Comparison of ENCODE assay signal across 28 cellular contexts in genomic region chr1:6336946-6337622, GRCh38.
"Had no signal": no experiment of that assay in that cellular context is flagged by ENCODE, and none has a peak within 500 bp of the region (broad histone marks: within the 10 kb centered on the region; RNA-seq: fewer than 3 reads in every experiment).

No MANE protein-coding gene starts in this region.

- H3K4me1 Mint-ChIP-seq: activated B cell treated with CpG ODN at 0.5 μM for 24 hours; activated CD4-positive, alpha-beta T cell treated with anti-CD3 and anti-CD28 coated beads for 36 hours; activated CD8-positive, alpha-beta memory T cell treated with anti-CD3 and anti-CD28 coated beads, Interleukin-2, amount 10 ng/mL, durations not matched to agents 7 days and 5 days; activated naive CD4-positive, alpha-beta T cell treated with anti-CD3 and anti-CD28 coated beads, Interleukin-2, amount 50 U/mL, for 24 hours; activated naive CD8-positive, alpha-beta T cell treated with anti-CD3 and anti-CD28 coated beads, Interleukin-2, amount 50 U/mL, for 24 hours; central memory CD8-positive, alpha-beta T cell had no signal

- H3K4me1 ChIP-seq: breast epithelium, gastrocnemius medialis, uterus had no signal

- H3K9me3 Mint-ChIP-seq: activated B cell treated with CpG ODN at 0.5 μM for 24 hours; activated naive CD4-positive, alpha-beta T cell treated with anti-CD3 and anti-CD28 coated beads, Interleukin-2, amount 50 U/mL, for 24 hours; activated naive CD8-positive, alpha-beta T cell treated with anti-CD3 and anti-CD28 coated beads, Interleukin-2, amount 50 U/mL, for 24 hours; activated T-helper 2 cell treated with anti-CD3 and anti-CD28 coated beads, Interferon-gamma antibody, Interleukin-2, Interleukin-4, amounts not matched to agents 10 μg/mL and 5 μg/mL and 100 μg/mL, durations not matched to agents 14 hours and 24 hours and 36 hours; central memory CD8-positive, alpha-beta T cell; neural crest cell had no signal

- H3K4me3 ChIP-seq: breast epithelium, dorsolateral prefrontal cortex, gastrocnemius medialis, skin epidermis, thoracic aorta, uterus had no signal

- H3K27ac Mint-ChIP-seq: activated B cell treated with CpG ODN at 0.5 μM for 24 hours; activated CD4-positive, alpha-beta T cell treated with anti-CD3 and anti-CD28 coated beads for 36 hours; activated CD8-positive, alpha-beta memory T cell treated with anti-CD3 and anti-CD28 coated beads, Interleukin-2, amount 10 ng/mL, durations not matched to agents 7 days and 5 days; activated CD8-positive, alpha-beta T cell treated with anti-CD3 and anti-CD28 coated beads, Interleukin-2, amount 10 ng/mL, durations not matched to agents 7 days and 5 days; activated naive CD4-positive, alpha-beta T cell treated with anti-CD3 and anti-CD28 coated beads, Interleukin-2, amount 50 U/mL, for 24 hours; activated naive CD8-positive, alpha-beta T cell treated with anti-CD3 and anti-CD28 coated beads, Interleukin-2, amount 50 U/mL, for 24 hours; activated T-helper 2 cell treated with anti-CD3 and anti-CD28 coated beads, Interferon-gamma antibody, Interleukin-2, Interleukin-4, amounts not matched to agents 10 μg/mL and 5 μg/mL and 100 μg/mL, durations not matched to agents 14 hours and 24 hours and 36 hours had no signal

- H3K27ac ChIP-seq: breast epithelium, gastrocnemius medialis, skin epidermis, thoracic aorta, uterus had no signal

- H3K36me3 ChIP-seq: breast epithelium, gastrocnemius medialis, thoracic aorta, uterus had no signal

- H3K9me3 ChIP-seq: breast epithelium, gastrocnemius medialis, thoracic aorta, uterus had no signal

- H3K36me3 Mint-ChIP-seq: activated CD8-positive, alpha-beta memory T cell treated with anti-CD3 and anti-CD28 coated beads, Interleukin-2, amount 10 ng/mL, durations not matched to agents 7 days and 5 days; activated naive CD4-positive, alpha-beta T cell treated with anti-CD3 and anti-CD28 coated beads, Interleukin-2, amount 50 U/mL, for 24 hours had no signal

- H3K4me3 Mint-ChIP-seq: activated B cell treated with CpG ODN at 0.5 μM for 24 hours; activated CD4-positive, alpha-beta T cell treated with anti-CD3 and anti-CD28 coated beads for 36 hours; activated CD8-positive, alpha-beta memory T cell treated with anti-CD3 and anti-CD28 coated beads, Interleukin-2, amount 10 ng/mL, durations not matched to agents 7 days and 5 days; activated CD8-positive, alpha-beta T cell treated with anti-CD3 and anti-CD28 coated beads, Interleukin-2, amount 10 ng/mL, durations not matched to agents 7 days and 5 days; activated naive CD4-positive, alpha-beta T cell treated with anti-CD3 and anti-CD28 coated beads, Interleukin-2, amount 50 U/mL, for 24 hours; activated naive CD8-positive, alpha-beta T cell treated with anti-CD3 and anti-CD28 coated beads, Interleukin-2, amount 50 U/mL, for 24 hours; central memory CD8-positive, alpha-beta T cell; neural crest cell had no signal

- H3K27me3 ChIP-seq: breast epithelium, dorsolateral prefrontal cortex, gastrocnemius medialis, uterus had no signal

- DNase-seq: activated B cell treated with CpG ODN at 0.5 μM for 24 hours; activated CD4-positive, alpha-beta T cell treated with anti-CD3 and anti-CD28 coated beads for 36 hours; activated CD8-positive, alpha-beta memory T cell treated with anti-CD3 and anti-CD28 coated beads, Interleukin-2, amount 10 ng/mL, durations not matched to agents 7 days and 5 days; activated CD8-positive, alpha-beta T cell treated with anti-CD3 and anti-CD28 coated beads, Interleukin-2, amount 10 ng/mL, durations not matched to agents 7 days and 5 days; activated naive CD8-positive, alpha-beta T cell treated with anti-CD3 and anti-CD28 coated beads, Interleukin-2, amount 50 U/mL, for 24 hours; activated T-cell treated with anti-CD3 and anti-CD28 coated beads, Interleukin-2, amount 50 U/mL, for 48 hours; amygdala; dorsolateral prefrontal cortex; effector memory CD4-positive, alpha-beta T cell; erythroblast; gastrocnemius medialis; hippocampal formation; left cardiac atrium; left ventricle myocardium superior; posterior cingulate gyrus; stimulated activated CD4-positive, alpha-beta T cell treated with anti-CD3 and anti-CD28 coated beads, Interleukin-12 subunit alpha, Interleukin-12 subunit beta, amount 100 ng/mL, for 4 hours; stimulated activated CD4-positive, alpha-beta T cell treated with anti-CD3 and anti-CD28 coated beads, Interleukin-4, amount 100 ng/mL, for 1 hour; stimulated activated naive CD8-positive, alpha-beta T cell treated with anti-CD3 and anti-CD28 coated beads, Interleukin-15, Interleukin-2, amounts not matched to agents 100 U/mL and 50 U/mL, for 24 hours; T-helper 2 cell; trophoblast cell; uterus had no signal

- H3K27me3 Mint-ChIP-seq: activated B cell treated with CpG ODN at 0.5 μM for 24 hours; activated CD4-positive, alpha-beta T cell treated with anti-CD3 and anti-CD28 coated beads for 36 hours; activated CD8-positive, alpha-beta memory T cell treated with anti-CD3 and anti-CD28 coated beads, Interleukin-2, amount 10 ng/mL, durations not matched to agents 7 days and 5 days; activated naive CD4-positive, alpha-beta T cell treated with anti-CD3 and anti-CD28 coated beads, Interleukin-2, amount 50 U/mL, for 24 hours; activated naive CD8-positive, alpha-beta T cell treated with anti-CD3 and anti-CD28 coated beads, Interleukin-2, amount 50 U/mL, for 24 hours; central memory CD8-positive, alpha-beta T cell had no signal
